Comparison of ENCODE assay signal across 4 cellular contexts in genomic region chr13:66328486-66328885, GRCh38.
"Had no signal": no experiment of that assay in that cellular context is flagged by ENCODE, and none has a peak within 500 bp of the region (broad histone marks: within the 10 kb centered on the region; RNA-seq: fewer than 3 reads in every experiment).

No MANE protein-coding gene starts in this region.

- H3K4me3 ChIP-seq: GM23338 had no signal

- DNase-seq: H9, HCEC 1CT, KBM-7 had no signal

- ATAC-seq: GM23338 had no signal

- H2AFZ ChIP-seq: GM23338 had no signal

- H3K4me2 ChIP-seq: GM23338 had no signal
